In the genomic region with DNA sequence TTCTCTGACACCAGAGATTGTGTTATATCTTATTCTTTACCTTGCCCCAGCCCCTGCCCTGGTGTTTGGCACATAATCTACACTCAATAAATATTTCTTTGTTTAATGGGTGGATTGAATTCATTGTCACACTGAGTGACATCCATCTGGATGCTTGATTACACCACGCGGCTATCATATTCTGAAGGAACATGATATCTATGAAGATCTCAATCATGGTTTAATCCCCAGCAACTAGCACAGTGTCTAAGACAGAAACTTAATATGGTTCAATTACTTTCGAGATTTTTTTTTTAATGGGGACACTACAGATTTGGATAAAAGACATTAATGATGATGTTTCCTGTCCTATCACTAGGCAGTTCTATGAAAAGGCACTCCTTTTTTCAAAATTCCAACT, we compare ENCODE assay signal across 20 cellular contexts.
"Had no signal": no experiment of that assay in that cellular context is flagged by ENCODE, and none has a peak within 500 bp of the region (broad histone marks: within the 10 kb centered on the region; RNA-seq: fewer than 3 reads in every experiment).

No MANE protein-coding gene starts in this region.

- DNase-seq: activated CD4-positive, alpha-beta T cell treated with anti-CD3 and anti-CD28 coated beads for 1 hour; activated gamma-delta T cell; cerebellar nuclear complex; cortex of kidney; effector CD4-positive, alpha-beta T cell; heart right ventricle; mesendoderm; naive thymus-derived CD8-positive, alpha-beta T cell; stimulated activated CD4-positive, alpha-beta T cell treated with anti-CD3 and anti-CD28 coated beads, Interleukin-15, amount 100 ng/mL, for 24 hours; stimulated activated CD4-positive, alpha-beta T cell treated with anti-CD3 and anti-CD28 coated beads, Interleukin-2, amount 100 ng/mL, for 48 hours; stimulated activated naive CD8-positive, alpha-beta T cell treated with anti-CD3 and anti-CD28 coated beads, Interleukin-15, amount 100 ng/mL, for 72 hours; WERI-Rb-1 had no signal

- H3K9me3 ChIP-seq: ascending aorta, breast epithelium, gastroesophageal sphincter, heart right ventricle, prostate gland, right atrium auricular region, suprapubic skin had no signal

- H3K4me3 ChIP-seq: ascending aorta, breast epithelium, gastroesophageal sphincter, heart right ventricle, prostate gland, right atrium auricular region, suprapubic skin had no signal

- H3K27ac ChIP-seq: ascending aorta, WERI-Rb-1 had no signal

- H3K36me3 Mint-ChIP-seq: activated naive CD4-positive, alpha-beta T cell treated with anti-CD3 and anti-CD28 coated beads, Interleukin-2, amount 50 U/mL, for 24 hours; naive thymus-derived CD8-positive, alpha-beta T cell had no signal

- H3K4me1 Mint-ChIP-seq: activated naive CD4-positive, alpha-beta T cell treated with anti-CD3 and anti-CD28 coated beads, Interleukin-2, amount 50 U/mL, for 24 hours; naive thymus-derived CD8-positive, alpha-beta T cell; stimulated activated naive CD8-positive, alpha-beta T cell treated with anti-CD3 and anti-CD28 coated beads, Interleukin-15, amount 100 ng/mL, for 72 hours had no signal

- H3K9me3 Mint-ChIP-seq: activated naive CD4-positive, alpha-beta T cell treated with anti-CD3 and anti-CD28 coated beads, Interleukin-2, amount 50 U/mL, for 24 hours; naive thymus-derived CD8-positive, alpha-beta T cell; stimulated activated naive CD8-positive, alpha-beta T cell treated with anti-CD3 and anti-CD28 coated beads, Interleukin-15, amount 100 ng/mL, for 72 hours had no signal

- H3K27me3 ChIP-seq: ascending aorta, breast epithelium, gastroesophageal sphincter, heart right ventricle, right atrium auricular region, suprapubic skin had no signal

- H3K36me3 ChIP-seq: ascending aorta, breast epithelium, gastroesophageal sphincter, heart right ventricle, prostate gland, right atrium auricular region, suprapubic skin, WERI-Rb-1 had no signal

- H3K4me1 ChIP-seq: ascending aorta, prostate gland had no signal

- H3K27ac Mint-ChIP-seq: activated naive CD4-positive, alpha-beta T cell treated with anti-CD3 and anti-CD28 coated beads, Interleukin-2, amount 50 U/mL, for 24 hours; naive thymus-derived CD8-positive, alpha-beta T cell; stimulated activated naive CD8-positive, alpha-beta T cell treated with anti-CD3 and anti-CD28 coated beads, Interleukin-15, amount 100 ng/mL, for 72 hours had no signal

- H3K4me3 Mint-ChIP-seq: activated naive CD4-positive, alpha-beta T cell treated with anti-CD3 and anti-CD28 coated beads, Interleukin-2, amount 50 U/mL, for 24 hours; naive thymus-derived CD8-positive, alpha-beta T cell; stimulated activated naive CD8-positive, alpha-beta T cell treated with anti-CD3 and anti-CD28 coated beads, Interleukin-15, amount 100 ng/mL, for 72 hours had no signal

- ATAC-seq: esophagus mucosa; gastroesophageal sphincter; naive thymus-derived CD8-positive, alpha-beta T cell; stimulated activated naive CD8-positive, alpha-beta T cell treated with anti-CD3 and anti-CD28 coated beads, Interleukin-15, amount 100 ng/mL, for 72 hours had no signal
